ENCODE assay signal across 22 cellular contexts in genomic region chr11:129273944-129274343, GRCh38.
"Had no signal": no experiment of that assay in that cellular context is flagged by ENCODE, and none has a peak within 500 bp of the region (broad histone marks: within the 10 kb centered on the region; RNA-seq: fewer than 3 reads in every experiment).

No MANE protein-coding gene starts in this region.

- H3K9me3 ChIP-seq: left lung, spleen, upper lobe of left lung had no signal

- DNase-seq: activated CD4-positive, alpha-beta T cell treated with anti-CD3 and anti-CD28 coated beads for 1 hour; activated CD4-positive, alpha-beta T cell treated with anti-CD3 and anti-CD28 coated beads, Interleukin-2, amount 50 U/mL, for 1 hour; activated CD8-positive, alpha-beta T cell treated with anti-CD3 and anti-CD28 coated beads, Interleukin-2, amount 10 ng/mL, durations not matched to agents 7 days and 5 days; activated gamma-delta T cell; activated naive CD4-positive, alpha-beta T cell treated with anti-CD3 and anti-CD28 coated beads, Interleukin-2, amount 50 U/mL, for 16 hours; anterior cingulate cortex; brain microvascular endothelial cell; caudate nucleus; dorsolateral prefrontal cortex; effector memory CD8-positive, alpha-beta T cell; foreskin melanocyte; immature natural killer cell; kidney glomerular epithelial cell; left lung; naive thymus-derived CD8-positive, alpha-beta T cell; spleen; stimulated activated CD4-positive, alpha-beta T cell treated with anti-CD3 and anti-CD28 coated beads, Interleukin-4, amount 100 ng/mL, for 24 hours; stimulated activated naive CD4-positive, alpha-beta T cell treated with Interleukin-2 at 50 U/mL for 16 hours; upper lobe of left lung; WERI-Rb-1 had no signal

- H3K36me3 Mint-ChIP-seq: immature natural killer cell; naive thymus-derived CD8-positive, alpha-beta T cell had no signal

- H3K4me3 ChIP-seq: left lung, spleen, upper lobe of left lung had no signal

- H3K4me3 Mint-ChIP-seq: activated CD8-positive, alpha-beta T cell treated with anti-CD3 and anti-CD28 coated beads, Interleukin-2, amount 10 ng/mL, durations not matched to agents 7 days and 5 days; activated T-helper 1 cell treated with anti-CD3 and anti-CD28 coated beads, Interleukin-12 subunit alpha, Interleukin-12 subunit beta, Interleukin-2, Interleukin-4 antibody, amounts not matched to agents 30 ng/mL and 10 ng/mL and 1 ng/mL, durations not matched to agents 14 hours and 24 hours and 36 hours; effector memory CD8-positive, alpha-beta T cell; immature natural killer cell had no signal

- H3K27ac ChIP-seq: brain microvascular endothelial cell, dorsolateral prefrontal cortex, left lung, upper lobe of left lung, WERI-Rb-1 had no signal

- H3K27ac Mint-ChIP-seq: activated CD8-positive, alpha-beta T cell treated with anti-CD3 and anti-CD28 coated beads, Interleukin-2, amount 10 ng/mL, durations not matched to agents 7 days and 5 days; activated T-helper 1 cell treated with anti-CD3 and anti-CD28 coated beads, Interleukin-12 subunit alpha, Interleukin-12 subunit beta, Interleukin-2, Interleukin-4 antibody, amounts not matched to agents 30 ng/mL and 10 ng/mL and 1 ng/mL, durations not matched to agents 14 hours and 24 hours and 36 hours; effector memory CD8-positive, alpha-beta T cell; immature natural killer cell; naive thymus-derived CD8-positive, alpha-beta T cell had no signal

- H3K27me3 ChIP-seq: brain microvascular endothelial cell, dorsolateral prefrontal cortex, upper lobe of left lung had no signal

- ATAC-seq: activated CD8-positive, alpha-beta T cell treated with anti-CD3 and anti-CD28 coated beads, Interleukin-2, amount 10 ng/mL, durations not matched to agents 7 days and 5 days; effector memory CD8-positive, alpha-beta T cell; esophagus mucosa; left lung; naive thymus-derived CD8-positive, alpha-beta T cell had no signal

- H3K36me3 ChIP-seq: brain microvascular endothelial cell, left lung, spleen, upper lobe of left lung had no signal

- H3K9me3 Mint-ChIP-seq: activated T-helper 1 cell treated with anti-CD3 and anti-CD28 coated beads, Interleukin-12 subunit alpha, Interleukin-12 subunit beta, Interleukin-2, Interleukin-4 antibody, amounts not matched to agents 30 ng/mL and 10 ng/mL and 1 ng/mL, durations not matched to agents 14 hours and 24 hours and 36 hours; immature natural killer cell; naive thymus-derived CD8-positive, alpha-beta T cell had no signal
